In genomic region chr14:64410084-64410774, GRCh38 we compare ENCODE assay signal across 10 cellular contexts. TPM values are rescaled to one million over a fixed set of nuclear protein-coding genes. Genes with fewer than 3 reads are reported as not detected.
DNase-seq lines count a peak whose midpoint lies in the region; ATAC-seq, FAIRE-seq and TF ChIP-seq lines count a peak whose summit lies in the region.
"Had no signal": no experiment of that assay in that cellular context is flagged by ENCODE, and none has a peak within 500 bp of the region (broad histone marks: within the 10 kb centered on the region; RNA-seq: fewer than 3 reads in every experiment).

No MANE protein-coding gene starts in this region.

- dilution Hi-C loops in IMR-90 (cut with HindIII; ENCODE audit: low sequenced_read_pairs, unreplicated experiment): no loop called here

- H4K20me1 ChIP-seq in IMR-90 (ENCODE audit: insufficient read depth, low read length): no peaks in the 10 kb centered on the region
- H4K20me1 ChIP-seq in GM12878 (ENCODE audit: control insufficient read depth, insufficient read depth): no peaks in the 10 kb centered on the region

- SMC1A ChIA-PET in GM12878 (lab: Charles Lee; ENCODE audit: uncharacterized antibody, unreplicated experiment): no interaction called here

- H2AK9ac ChIP-seq in IMR-90 (replicated peaks; ENCODE audit: low read depth, low read length, poor library complexity): no peak overlapping the region

- RAD21 ChIA-PET in GM12878 (lab: Charles Lee; ENCODE audit: unreplicated experiment): interaction anchor here (0.9 to 1.5 kb wide), 3 partner anchors 17 to 69 kb away, joined by 3 read pairs; no protein-coding TSS in a partner anchor

- H4K8ac ChIP-seq in IMR-90 (ENCODE audit: low read depth in 2 of 2, low read length in 2 of 2): no peak overlapping the region

- H2BK15ac ChIP-seq in IMR-90 (ENCODE audit: low read depth, low read length): no peak overlapping the region

- H2AK5ac ChIP-seq in IMR-90 (ENCODE audit: low read depth, low read length): no peak overlapping the region

- TF ChIP-seq EP300 in GM12878 (IDR thresholded peaks at IDR 0.05; ENCODE audit: borderline replicate concordance in 1 of 2, control insufficient read depth in 1 of 2, low read depth in 2 of 2, low read length in 2 of 2) (no peak), ovary (IDR thresholded peaks at IDR 0.05) (no peak)

- no peak for TF ChIP-seq POLR2A in IMR-90 (IDR thresholded peaks at IDR 0.05; ENCODE audit: low read depth, low read length)
- no peak for TF ChIP-seq POLR2A in GM12878 (IDR thresholded peaks at IDR 0.05; ENCODE audit: low read depth, low read length)
- no peak for TF ChIP-seq POLR2A in esophagus squamous epithelium (IDR thresholded peaks at IDR 0.05)
- TF ChIP-seq POLR2A in ovary (IDR thresholded peaks at IDR 0.05): no peak

- TF ChIP-seq RAD21 in IMR-90 (IDR thresholded peaks at IDR 0.05; ENCODE audit: low read length): no peak
- no peak for TF ChIP-seq RAD21 in GM12878 (IDR thresholded peaks at IDR 0.05; ENCODE audit: insufficient read depth, low read depth, low read length)

- H3K14ac ChIP-seq in IMR-90 (replicated peaks; ENCODE audit: low read depth, low read length): no peak overlapping the region

- CTCF ChIA-PET in IMR-90 (lab: Yijun Ruan, JAX) (no interaction called here), GM12878 (lab: Yijun Ruan, JAX) (interaction anchor here (1.0 to 1.9 kb wide), 4 partner anchors 16 to 68 kb away, joined by 3 to 8 read pairs (median 3); no protein-coding TSS in a partner anchor)

- H3K9me3 ChIP-seq in IMR-90 (ENCODE audit: control insufficient read depth, insufficient read depth, low read length) (no peaks in the 10 kb centered on the region), GM12878 (replicated peaks; ENCODE audit: control insufficient read depth, insufficient read depth, low read length) (no peaks in the 10 kb centered on the region), esophagus squamous epithelium (no peaks in the 10 kb centered on the region), ovary (no peaks in the 10 kb centered on the region)

- peaks cover 0 to 10% of the 10 kb centered on the region in 2 experiments; a peak in 3 of 4 replicates for H3K79me1 ChIP-seq in IMR-90 (ENCODE audit: low read depth in 1 of 2, low read length in 2 of 2)

- H3K4me3 ChIP-seq in IMR-90 (ENCODE audit: insufficient read depth, low read depth, low read length) (no peak overlapping the region), GM12878 (no peak overlapping the region), esophagus squamous epithelium (no peak overlapping the region), ovary (no peak overlapping the region)

- no peak overlapping the region for H2BK20ac ChIP-seq in IMR-90 (ENCODE audit: low read depth, low read length)

- no peak overlapping the region for H2BK120ac ChIP-seq in IMR-90 (ENCODE audit: low read depth, low read length)

- POLR2A ChIA-PET in IMR-90 (lab: Charles Lee; ENCODE audit: unreplicated experiment): no interaction called here
- POLR2A ChIA-PET in GM12878 (lab: Charles Lee): interaction anchor here (1.1 to 1.7 kb wide), 2 partner anchors 18 to 34 kb away, joined by 3 to 7 read pairs; no protein-coding TSS in a partner anchor

- H3K36me3 ChIP-seq in IMR-90 (ENCODE audit: control insufficient read depth, insufficient read depth, low read length): peaks cover 5% of the 10 kb centered on the region
- peaks cover 9 to 24% of the 10 kb centered on the region in 2 experiments for H3K36me3 ChIP-seq in GM12878 (ENCODE audit: control insufficient read depth in 2 of 2, insufficient read depth in 2 of 2, low read length in 1 of 2)
- H3K36me3 ChIP-seq in esophagus squamous epithelium: peaks cover 5 to 57% (median 9%) of the 10 kb centered on the region in 3 donors
- no peaks in the 10 kb centered on the region for H3K36me3 ChIP-seq in ovary

- no peak overlapping the region for H3K56ac ChIP-seq in IMR-90 (ENCODE audit: extremely low read depth, insufficient read depth, low read length)

- no peak overlapping the region for H3K4ac ChIP-seq in IMR-90 (ENCODE audit: low read depth, low read length)

- no peak overlapping the region for H4K91ac ChIP-seq in IMR-90 (ENCODE audit: insufficient read depth, low read depth, low read length)

- ATAC-seq in IMR-90 (ENCODE audit: low read depth) (peak; percentile 46), GM12878 (peak; percentile 28; the same call in 2 of the 3 replicates), left lobe of liver (peak; percentile 75), GM21723 (IDR thresholded peaks at IDR 0.05; ENCODE audit: unreplicated experiment) (no peak), HG02870 (IDR thresholded peaks at IDR 0.05; ENCODE audit: unreplicated experiment) (no peak)

- H3K27ac ChIP-seq in IMR-90 (ENCODE audit: insufficient read depth, low read length) (no peak overlapping the region), GM12878 (ENCODE audit: control insufficient read depth, insufficient read depth) (peak overlapping the region; percentile 55), esophagus squamous epithelium (no peak overlapping the region), ovary (no peak overlapping the region)

- WGBS in IMR-90 (ENCODE audit: extremely low coverage in 2 of 2, insufficient read length in 1 of 2), 2 experiments: no CpG with 5 or more reads among the region's 5 CpGs
- WGBS in GM12878 (ENCODE audit: insufficient coverage, insufficient replicate concordance, low lambda C conversion rate, missing lambda C conversion rate): 95% methylated on average over 5 of the region's 5 CpGs
- WGBS in esophagus squamous epithelium, 2 donors: 73 to 93% methylated on average over 3 to 5 of the region's 5 CpGs
- WGBS in ovary, 3 donors: 83 to 85% (median 84%) methylated on average over 5 of the region's 5 CpGs

- no peak for TF ChIP-seq CTCF in IMR-90 (conservative IDR thresholded peaks at IDR 0.05; ENCODE audit: low read depth, low read length)
- no peak for TF ChIP-seq CTCF in GM12878 (IDR thresholded peaks at IDR 0.05 in 2 of 3, conservative IDR thresholded peaks at IDR 0.05 in 1 of 3; ENCODE audit: control insufficient read depth in 2 of 3, extremely low read depth in 1 of 3, insufficient read depth in 1 of 3, low read depth in 3 of 3, low read length in 3 of 3)
- no peak for TF ChIP-seq CTCF in esophagus squamous epithelium (IDR thresholded peaks at IDR 0.05)
- no peak for TF ChIP-seq CTCF in ovary (IDR thresholded peaks at IDR 0.05)

- FAIRE-seq in GM12878 (lab: Jason Lieb, UNC): no peak

- no peaks in the 10 kb centered on the region for H3K4me1 ChIP-seq in IMR-90 (ENCODE audit: control insufficient read depth, insufficient read depth, low read length)
- peaks cover 9% of the 10 kb centered on the region for H3K4me1 ChIP-seq in GM12878 (ENCODE audit: control insufficient read depth, insufficient read depth, low read length)
- H3K4me1 ChIP-seq in esophagus squamous epithelium: no peaks in the 10 kb centered on the region
- no peaks in the 10 kb centered on the region for H3K4me1 ChIP-seq in ovary (ENCODE audit: insufficient read depth)

- DNase-seq in COR-L47 (lab: John Stamatoyannopoulos, UW) (peak; percentile 18), IMR-90 (peak; percentile 35), GM12878 (ENCODE audit: low read depth, low spot score) (no peak), left lobe of liver (ENCODE audit: low spot score) (no peak), esophagus squamous epithelium (lab: John Stamatoyannopoulos, UW) (no peak), ovary (no peak)
- DNase-seq: NCI-H2081 treated with DMSO at 0.1 percent for 48 hours, T-helper 9 cell had no signal

- no peak overlapping the region for H2BK5ac ChIP-seq in IMR-90 (ENCODE audit: low read depth, low read length, poor library complexity, severe bottlenecking)

- H3K9ac ChIP-seq in IMR-90 (ENCODE audit: low read depth, low read length) (no peak overlapping the region), GM12878 (ENCODE audit: control insufficient read depth, insufficient read depth, low read length) (no peak overlapping the region)

- no peak overlapping the region for H3K23ac ChIP-seq in IMR-90 (ENCODE audit: low read depth, low read length)

- no peaks in the 10 kb centered on the region for H3K27me3 ChIP-seq in IMR-90 (ENCODE audit: control insufficient read depth, insufficient read depth, low read length)
- no peaks in the 10 kb centered on the region for H3K27me3 ChIP-seq in GM12878 (replicated peaks in 1 of 2; ENCODE audit: control insufficient read depth in 2 of 2, insufficient read depth in 2 of 2, low read length in 1 of 2)
- H3K27me3 ChIP-seq in esophagus squamous epithelium: no peaks in the 10 kb centered on the region
- no peaks in the 10 kb centered on the region for H3K27me3 ChIP-seq in ovary

- no TSS peak for BruUV-seq in IMR-90 (replicated peaks; lab: Mats Ljungman, UMichigan)
- no TSS peak for BruUV-seq in GM12878 (replicated peaks; lab: Mats Ljungman, UMichigan)

- no peak overlapping the region for H3K18ac ChIP-seq in IMR-90 (ENCODE audit: low read depth, low read length)

- H4K5ac ChIP-seq in IMR-90 (ENCODE audit: low read depth, low read length): no peak overlapping the region

- intact Hi-C loops in IMR-90 (cut with micrococcal nuclease) (no loop called here), GM12878 (cut with micrococcal nuclease; ENCODE audit: unreplicated experiment) (no loop called here), esophagus squamous epithelium (cut with DNase I) (no loop called here), ovary (cut with DNase I) (no loop called here)

- H3K4me2 ChIP-seq in IMR-90 (ENCODE audit: low read depth, low read length) (no peak overlapping the region), GM12878 (ENCODE audit: control insufficient read depth, insufficient read depth) (no peak overlapping the region)

- in situ Hi-C loops in IMR-90 (cut with MboI; ENCODE audit: low sequenced_read_pairs): no loop called here
- in situ Hi-C loops in GM12878 (cut with MboI): no loop called here

- no peaks in the 10 kb centered on the region; the same call in 1 of the 2 replicates for H3K9me1 ChIP-seq in IMR-90 (ENCODE audit: insufficient read depth, low read length)

- peaks cover 24% of the 10 kb centered on the region for H3K79me2 ChIP-seq in GM12878 (ENCODE audit: control insufficient read depth, insufficient read depth, low read length)

- H2AFZ ChIP-seq in IMR-90 (replicated peaks; ENCODE audit: low read length, poor library complexity) (no peak overlapping the region), GM12878 (ENCODE audit: control insufficient read depth, low read depth, low read length) (no peak overlapping the region)

RNA-seq across cellular contexts. Expression of gene MTHFD1, which starts 22.1 kb away (rescaled TPM):
- total RNA-seq in IMR-90 (2012; rRNA removed) (59.7 and 64.9 TPM in 2 replicates), GM12878 (2014; rRNA removed) (153 and 160 TPM in 2 replicates), GM12878 (2014; rRNA removed; fragmentation: Illumina TruSeq; extraction: Trizol) (114 and 123 TPM in 2 replicates), GM12878 (2021) (237 and 261 TPM in 2 replicates), left lobe of liver (238 TPM), esophagus squamous epithelium (10 to 100 TPM; 27.6 to 66.0 (median 53.8) TPM), ovary (10 to 100 TPM; 16.3 to 77.6 (median 52.1) TPM)
- polyA plus RNA-seq in IMR-90 (2012; rRNA removed) (30.4 and 32.2 TPM in 2 replicates), GM12878 (2011; rRNA removed) (81.9 and 99.3 TPM in 2 replicates), GM12878 (2014; fragmentation: Illumina TruSeq; extraction: Trizol) (210 TPM in 2 replicates), GM12878 (2014; fragmentation: Nextera tagmentation; extraction: Ambion mirVana) (100 to 1,000 TPM; 140 to 177 TPM), GM12878 (2014; rRNA removed) (169 and 181 TPM in 2 replicates), GM12878 (2016; fragmentation: Nextera tagmentation; extraction: Ambion mirVana) (100 to 1,000 TPM; 301 to 310 TPM), ovary (10 to 100 TPM; 21.5 to 63.7 TPM)
- polyA plus RNA-seq in IMR-90 (2012; cell fraction: cytosol; rRNA removed): 12.3 and 13.6 TPM in 2 replicates
- polyA plus RNA-seq in IMR-90 (2012; cell fraction: nucleus; rRNA removed; ENCODE audit: low replicate concordance): 14.8 and 40.8 TPM in 2 replicates
- 224 and 245 TPM in 2 replicates for total RNA-seq in GM12878 (2013; cell fraction: nucleolus; rRNA removed)
- 70.5 TPM for polyA plus RNA-seq in GM12878 (2011; ENCODE audit: low read depth)
- 95.3 and 103 TPM in 2 replicates for polyA plus RNA-seq in GM12878 (2011; cell fraction: cytosol; rRNA removed)
- polyA plus RNA-seq in GM12878 (2011; cell fraction: nucleus; rRNA removed): 103 and 135 TPM in 2 replicates
- polyA plus RNA-seq in GM12878 (2012): 100 and 109 TPM in 2 replicates
- 130 and 154 TPM in 2 replicates for polyA minus RNA-seq in GM12878 (2011; rRNA and poly(A)+ RNA removed)
- polyA minus RNA-seq in GM12878 (2011; cell fraction: cytosol; rRNA and poly(A)+ RNA removed): 96.6 and 126 TPM in 2 replicates
- polyA minus RNA-seq in GM12878 (2011; cell fraction: nucleus; rRNA and poly(A)+ RNA removed): 71.6 and 111 TPM in 2 replicates

RNA-seq across cellular contexts. Expression of gene AKAP5, which starts 55.1 kb away (rescaled TPM):
- total RNA-seq in IMR-90 (2012; rRNA removed): 0.72 and 1.4 TPM in 2 replicates
- 0.14 and 0.21 TPM in 2 replicates for polyA plus RNA-seq in IMR-90 (2012; rRNA removed)
- polyA plus RNA-seq in IMR-90 (2012; cell fraction: cytosol; rRNA removed): 0.03 TPM in 2 replicates
- 0.01 and 0.10 TPM in 2 replicates for polyA plus RNA-seq in IMR-90 (2012; cell fraction: nucleus; rRNA removed; ENCODE audit: low replicate concordance)
- total RNA-seq in GM12878 (2013; cell fraction: nucleolus; rRNA removed): 4.3 and 4.8 TPM in 2 replicates
- 3.8 and 4.4 TPM in 2 replicates for total RNA-seq in GM12878 (2014; rRNA removed)
- total RNA-seq in GM12878 (2014; rRNA removed; fragmentation: Illumina TruSeq; extraction: Trizol): 5.1 TPM in 2 replicates
- 3.7 and 4.0 TPM in 2 replicates for total RNA-seq in GM12878 (2021)
- 1.1 TPM for polyA plus RNA-seq in GM12878 (2011; ENCODE audit: low read depth)
- 1.6 and 3.1 TPM in 2 replicates for polyA plus RNA-seq in GM12878 (2011; rRNA removed)
- 0.69 TPM in 2 replicates for polyA plus RNA-seq in GM12878 (2011; cell fraction: cytosol; rRNA removed)
- 0.98 and 0.99 TPM in 2 replicates for polyA plus RNA-seq in GM12878 (2011; cell fraction: nucleus; rRNA removed)
- 1.4 and 1.5 TPM in 2 replicates for polyA plus RNA-seq in GM12878 (2012)
- 3.4 and 3.9 TPM in 2 replicates for polyA plus RNA-seq in GM12878 (2014; fragmentation: Illumina TruSeq; extraction: Trizol)
- polyA plus RNA-seq in GM12878 (2014; fragmentation: Nextera tagmentation; extraction: Ambion mirVana): 1 to 10 TPM in 1 of 2 experiments, under 1 TPM in 1; 0.45 to 1.5 TPM
- polyA plus RNA-seq in GM12878 (2014; rRNA removed): 1.7 and 1.8 TPM in 2 replicates
- polyA plus RNA-seq in GM12878 (2016; fragmentation: Nextera tagmentation; extraction: Ambion mirVana): under 1 TPM; 0.55 to 0.90 TPM
- polyA minus RNA-seq in GM12878 (2011; rRNA and poly(A)+ RNA removed): 1.6 and 2.3 TPM in 2 replicates
- polyA minus RNA-seq in GM12878 (2011; cell fraction: cytosol; rRNA and poly(A)+ RNA removed): 0.80 and 1.4 TPM in 2 replicates
- polyA minus RNA-seq in GM12878 (2011; cell fraction: nucleus; rRNA and poly(A)+ RNA removed): 2.3 and 3.2 TPM in 2 replicates
- 0.45 TPM for total RNA-seq in left lobe of liver
- under 1 TPM in 2 of 4 donors, not detected in 2; 0.04 to 0.38 TPM for total RNA-seq in esophagus squamous epithelium
- total RNA-seq in ovary: 1 to 10 TPM in 1 of 7 donors, under 1 TPM in 6; 0.12 to 1.7 (median 0.56) TPM
- polyA plus RNA-seq in ovary: under 1 TPM; 0.16 to 0.83 TPM

Comparison
In these comparisons a context has a peak if more than half of its experiments do, and no peak if none do; other contexts are left out.
1. DNase-seq: peak in COR-L47 (single experiment) and IMR-90 (single experiment); none in GM12878 (single experiment), left lobe of liver (single experiment), esophagus squamous epithelium (single experiment) and ovary (0 of 5).
2. ATAC-seq: peak in IMR-90 (single experiment), GM12878 (single experiment) and left lobe of liver (single experiment); none in GM21723 (single experiment) and HG02870 (single experiment).